19 cellular contexts compared by ENCODE assay signal in the genomic region with DNA sequence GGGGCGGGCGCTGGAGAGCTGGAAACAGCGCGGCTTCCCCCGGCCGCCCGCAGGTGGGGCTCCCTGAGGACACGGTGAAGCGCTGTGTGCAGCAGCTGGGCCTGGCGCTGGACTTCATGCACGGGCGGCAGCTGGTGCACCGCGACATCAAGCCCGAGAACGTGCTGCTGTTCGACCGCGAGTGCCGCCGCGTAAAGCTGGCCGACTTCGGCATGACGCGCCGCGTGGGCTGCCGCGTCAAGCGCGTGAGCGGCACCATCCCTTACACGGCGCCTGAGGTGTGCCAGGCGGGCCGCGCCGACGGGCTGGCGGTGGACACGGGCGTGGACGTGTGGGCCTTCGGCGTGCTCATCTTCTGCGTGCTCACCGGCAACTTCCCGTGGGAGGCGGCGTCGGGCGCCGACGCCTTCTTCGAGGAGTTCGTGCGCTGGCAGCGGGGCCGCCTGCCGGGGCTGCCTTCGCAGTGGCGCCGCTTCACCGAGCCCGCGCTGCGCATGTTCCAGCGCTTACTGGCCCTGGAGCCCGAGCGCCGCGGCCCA. TPM values are rescaled to one million over a fixed set of nuclear protein-coding genes. Genes with fewer than 3 reads are reported as not detected.
A peak's percentile ranks its signal among the peaks of the same experiment; 100 is the strongest.
DNase-seq lines count a peak whose midpoint lies in the region; ATAC-seq and TF ChIP-seq lines count a peak whose summit lies in the region.
"Had no signal": no experiment of that assay in that cellular context is flagged by ENCODE, and none has a peak within 500 bp of the region (broad histone marks: within the 10 kb centered on the region; RNA-seq: fewer than 3 reads in every experiment).

No MANE protein-coding gene starts in this region.

- H3K4me3 ChIP-seq in osteoblast (ENCODE audit: insufficient read depth, low read length) (no peak overlapping the region), testis (peak overlapping the region; percentile 6 to 48)
- H3K4me3 ChIP-seq: A549, GM23338 had no signal

- no peaks in the 10 kb centered on the region for H3K36me3 Mint-ChIP-seq in chondrocyte (ENCODE audit: low read depth)

- no peaks in the 10 kb centered on the region for H3K36me3 ChIP-seq in osteoblast (ENCODE audit: insufficient read depth, low read length)
- no peaks in the 10 kb centered on the region for H3K36me3 ChIP-seq in testis (ENCODE audit: low read depth, missing control alignments)

- H3K9me3 ChIP-seq in osteoblast (ENCODE audit: low read depth, low read length), result no peaks in the 10 kb centered on the region
- H3K9me3 ChIP-seq in testis, result no peaks in the 10 kb centered on the region
- H3K9me3 ChIP-seq: A549 had no signal

- no peak overlapping the region for H3K4me3 Mint-ChIP-seq in chondrocyte (ENCODE audit: unreplicated experiment)
- H3K4me3 Mint-ChIP-seq: CD4-positive, alpha-beta memory T cell; GM23338; H9 had no signal

- 91% methylated on average over 69 of the region's 73 CpGs; no CpG with 5 or more reads in 1 of the 2 donors for WGBS in testis, 2 donors

- H3K4me1 ChIP-seq in osteoblast (ENCODE audit: insufficient read depth, low read length) (no peaks in the 10 kb centered on the region), testis (no peaks in the 10 kb centered on the region)

- DNase-seq in ELF-1 (ENCODE audit: low read depth, low spot score) (peak; percentile 39), chondrocyte (ENCODE audit: low spot score) (peak; percentile 90), osteoblast (ENCODE audit: insufficient read length, low spot score, missing footprints) (peak; percentile 60), testis (no peak), mucosa of gallbladder (ENCODE audit: low spot score) (no peak), NCI-H187 treated with DMSO at 0.1 percent for 48 hours (lab: John Stamatoyannopoulos, UW) (no peak)
- DNase-seq: 8988T; ACHN; C1 segment of cervical spinal cord; Calu3; CD4-positive, alpha-beta memory T cell; COR-L47; DMS53; DMS79 treated with DMSO at 0.1 percent for 48 hours; H9 had no signal

- TF ChIP-seq CTCF in chondrocyte (IDR thresholded peaks at IDR 0.05) (no peak), osteoblast (IDR thresholded peaks at IDR 0.05; ENCODE audit: extremely low read depth, low read depth, low read length) (no peak), testis (IDR thresholded peaks at IDR 0.05) (no peak)

- intact Hi-C loops in testis (cut with DNase I; ENCODE audit: low total_unique reads), result no loop called here

- H3K27me3 ChIP-seq in osteoblast (ENCODE audit: insufficient read depth, low read length), result no peaks in the 10 kb centered on the region
- no peaks in the 10 kb centered on the region for H3K27me3 ChIP-seq in testis

- TF ChIP-seq POLR2A in testis (IDR thresholded peaks at IDR 0.05), result no peak

- peaks cover 2% of the 10 kb centered on the region for H3K27me3 Mint-ChIP-seq in chondrocyte (ENCODE audit: low read depth)
- H3K27me3 Mint-ChIP-seq: CD4-positive, alpha-beta memory T cell had no signal

- ATAC-seq in GM18502 (IDR thresholded peaks at IDR 0.05; ENCODE audit: poor library complexity, unreplicated experiment), result no peak
- ATAC-seq: A549, GM23338, HCT116 had no signal

- H3K4me2 ChIP-seq in osteoblast (ENCODE audit: insufficient read depth, low read length), result no peak overlapping the region
- H3K4me2 ChIP-seq: A549, GM23338 had no signal

- H3K27ac ChIP-seq in osteoblast (ENCODE audit: low read depth, low read length), result no peak overlapping the region
- no peak overlapping the region for H3K27ac ChIP-seq in testis
- H3K27ac ChIP-seq: A549 had no signal

- H3K79me2 ChIP-seq in osteoblast (ENCODE audit: insufficient read depth, low read length), result no peaks in the 10 kb centered on the region

- peaks cover 3% of the 10 kb centered on the region for H3K4me1 Mint-ChIP-seq in chondrocyte (ENCODE audit: low read depth)

- H3K27ac Mint-ChIP-seq in chondrocyte (ENCODE audit: unreplicated experiment), result no peak overlapping the region
- H3K27ac Mint-ChIP-seq: GM23338 had no signal

- no peak overlapping the region for H2AFZ ChIP-seq in osteoblast (ENCODE audit: low read length)
- H2AFZ ChIP-seq: GM23338 had no signal

- no peaks in the 10 kb centered on the region for H3K9me3 Mint-ChIP-seq in chondrocyte (ENCODE audit: low read depth)
- H3K9me3 Mint-ChIP-seq: CD4-positive, alpha-beta memory T cell; GM23338; H9 had no signal

- no peaks in the 10 kb centered on the region for H4K20me1 ChIP-seq in osteoblast (ENCODE audit: insufficient read depth, low read length)

RNA-seq across cellular contexts. Expression of gene SBK1, which starts 27.8 kb away (rescaled TPM):
- total RNA-seq in chondrocyte (1.5 to 2.8 TPM (median 1.7 TPM) in 3 replicates), osteoblast (not detected in 2 replicates), testis (1 to 10 TPM; 4.6 to 8.1 TPM), mucosa of gallbladder (0.89 TPM)
- polyA plus RNA-seq in testis (ENCODE audit: insufficient read depth, low read depth, low replicate concordance), result 4.1 TPM

RNA-seq across cellular contexts. Expression of gene NPIPB6, which starts 43.2 kb away (rescaled TPM):
- total RNA-seq in chondrocyte (1.9 to 4.6 TPM (median 3.4 TPM) in 3 replicates), osteoblast (0.59 and 2.9 TPM in 2 replicates), testis (10 to 100 TPM; 16.7 to 36.3 TPM), mucosa of gallbladder (3.3 TPM)
- 47.5 TPM for polyA plus RNA-seq in testis (ENCODE audit: insufficient read depth, low read depth, low replicate concordance)

Comparison
In these comparisons a context has a peak if more than half of its experiments do, and no peak if none do; other contexts are left out.
1. DNase-seq: peak in ELF-1 (single experiment), chondrocyte (single experiment) and osteoblast (single experiment); none in testis (single experiment), mucosa of gallbladder (single experiment) and NCI-H187 treated with DMSO at 0.1 percent for 48 hours (single experiment).